Comparison of ENCODE assay signal across 23 cellular contexts in the genomic region with DNA sequence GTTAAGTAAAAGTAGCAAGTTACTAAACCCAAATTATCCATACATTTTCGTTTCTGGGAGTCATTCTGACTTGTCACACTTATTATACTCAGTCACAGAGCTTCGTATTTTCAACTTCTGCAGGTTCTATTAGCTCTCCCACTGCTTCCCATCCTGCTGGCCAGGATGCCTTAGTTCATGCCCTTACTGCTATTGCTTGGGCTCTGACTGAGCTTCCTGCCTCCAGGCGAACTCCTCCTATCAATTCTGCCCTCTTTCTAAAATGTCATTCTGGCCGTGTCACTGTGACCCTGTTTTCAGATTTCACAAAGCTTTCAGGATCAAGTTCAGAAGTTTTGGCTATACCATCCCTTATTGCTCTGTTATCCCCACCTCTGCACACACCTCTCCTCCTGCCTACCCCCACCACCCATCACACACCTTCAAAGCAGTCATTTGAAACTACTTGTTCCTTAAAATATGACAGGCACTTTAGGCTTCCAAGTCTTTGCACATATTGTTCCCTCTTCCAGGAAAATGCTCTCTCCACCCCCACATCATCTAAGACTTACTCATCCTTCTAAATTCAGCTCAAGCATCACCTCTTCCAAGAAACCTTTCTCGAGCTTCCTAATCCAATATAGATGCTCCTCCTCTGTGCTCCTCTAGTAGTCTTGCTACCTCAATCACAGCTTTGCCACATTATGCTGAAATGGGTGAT.
DNase-seq lines count a peak whose midpoint lies in the region; FAIRE-seq and TF ChIP-seq lines count a peak whose summit lies in the region.
"Had no signal": no experiment of that assay in that cellular context is flagged by ENCODE, and none has a peak within 500 bp of the region (broad histone marks: within the 10 kb centered on the region; RNA-seq: fewer than 3 reads in every experiment).

No MANE protein-coding gene starts in this region.

- H3K36me3 ChIP-seq in GM23248 (ENCODE audit: low read depth) (no peaks in the 10 kb centered on the region), skeletal muscle tissue (ENCODE audit: control insufficient read depth in 3 of 3, insufficient read depth in 3 of 3, low read length in 3 of 3) (no peaks in the 10 kb centered on the region), testis (ENCODE audit: low read depth, missing control alignments) (no peaks in the 10 kb centered on the region)
- H3K36me3 ChIP-seq: pancreas, transverse colon had no signal

- H3K4me3 ChIP-seq in GM23248: peak overlapping the region; percentile 20; the same call in 1 of the 2 replicates
- no peak overlapping the region for H3K4me3 ChIP-seq in epithelial cell of esophagus (ENCODE audit: low read length)
- H3K4me3 ChIP-seq in skeletal muscle tissue (ENCODE audit: low read length in 3 of 3): no peak overlapping the region
- H3K4me3 ChIP-seq in testis: no peak overlapping the region
- H3K4me3 ChIP-seq: GM23338, pancreas, transverse colon had no signal

- intact Hi-C loops in testis (cut with DNase I; ENCODE audit: low total_unique reads): no loop called here

- peak; percentile 60 for DNase-seq in GM23248
- DNase-seq in epithelial cell of esophagus (ENCODE audit: low read depth): peak; percentile 38
- DNase-seq in kidney tubule cell (ENCODE audit: low spot score): peak; percentile 35
- DNase-seq in SHP77 treated with DMSO at 0.1 percent for 48 hours (lab: John Stamatoyannopoulos, UW): no peak
- no peak for DNase-seq in testis
- no peak for DNase-seq in urothelium cell line (ENCODE audit: low spot score)
- DNase-seq in substantia nigra (lab: John Stamatoyannopoulos, UW): no peak
- DNase-seq: activated CD4-positive, CD25-positive, alpha-beta regulatory T cell treated with anti-CD3 and anti-CD28 coated beads, Interleukin-2, amount 50 U/mL, for 72 hours; activated CD8-positive, alpha-beta T cell treated with anti-CD3 and anti-CD28 coated beads, Interleukin-2, amount 10 ng/mL, durations not matched to agents 7 days and 5 days; activated gamma-delta T cell treated with Interleukin-2 at 50 U/mL for 16 hours; activated T-cell treated with anti-CD3 and anti-CD28 coated beads, Interleukin-2, amount 50 U/mL, for 1 hour; central memory CD4-positive, alpha-beta T cell; EL; natural killer cell; NCI-H1048; NCI-H2081 treated with DMSO at 0.1 percent for 48 hours; pancreas; stimulated activated CD4-positive, alpha-beta T cell treated with anti-CD3 and anti-CD28 coated beads, Interleukin-1b, Interleukin-23, amount 100 ng/mL, for 48 hours; transverse colon had no signal

- WGBS in GM23248 (ENCODE audit: low coverage in 1 of 2, low lambda C conversion rate in 2 of 2, missing lambda C conversion rate in 2 of 2), 2 experiments: 8 to 15% methylated on average over 5 of the region's 5 CpGs
- 66 to 71% methylated on average over 5 of the region's 5 CpGs for WGBS in testis, 2 donors

- TF ChIP-seq POLR2A in testis (IDR thresholded peaks at IDR 0.05): no peak

- no peak overlapping the region for H3K9ac ChIP-seq in GM23248
- H3K9ac ChIP-seq in skeletal muscle tissue (ENCODE audit: low read depth in 1 of 3, low read length in 3 of 3): no peak overlapping the region

- no peaks in the 10 kb centered on the region for H3K9me2 ChIP-seq in GM23248 (ENCODE audit: insufficient read depth)

- H3K27ac ChIP-seq in GM23248 (no peak overlapping the region), skeletal muscle tissue (ENCODE audit: low read depth, low read length) (peak overlapping the region; percentile 57), testis (no peak overlapping the region), substantia nigra (ENCODE audit: low read depth, low read length, poor library complexity, severe bottlenecking) (no peak overlapping the region)
- H3K27ac ChIP-seq: C4-2B, pancreas, transverse colon had no signal

- in situ Hi-C loops in GM23248 (cut with MboI): no loop called here

- peak overlapping the region; percentile 25 for H3K4me2 ChIP-seq in GM23248 (ENCODE audit: unreplicated experiment)
- H3K4me2 ChIP-seq: GM23338 had no signal

- no peaks in the 10 kb centered on the region for H3K79me2 ChIP-seq in GM23248 (ENCODE audit: insufficient read depth)

- no peak for FAIRE-seq in urothelium cell line (lab: Jason Lieb, UNC)
- FAIRE-seq: GM19239, pancreas had no signal

- H3F3A ChIP-seq in GM23248 (ENCODE audit: insufficient read depth): no peaks in the 10 kb centered on the region

- TF ChIP-seq CTCF in epithelial cell of esophagus (IDR thresholded peaks at IDR 0.05; ENCODE audit: insufficient read depth, low read depth, low read length, missing control alignments) (no peak), testis (IDR thresholded peaks at IDR 0.05) (no peak)

- H2AFZ ChIP-seq in GM23248: no peak overlapping the region
- H2AFZ ChIP-seq: GM23338 had no signal

- peaks cover 13% of the 10 kb centered on the region; the same call in 1 of the 2 replicates for H3K27me3 ChIP-seq in GM23248 (replicated peaks; ENCODE audit: insufficient read depth)
- no peaks in the 10 kb centered on the region for H3K27me3 ChIP-seq in skeletal muscle tissue (ENCODE audit: control insufficient read depth in 3 of 3, insufficient read depth in 3 of 3, low read length in 3 of 3)
- no peaks in the 10 kb centered on the region for H3K27me3 ChIP-seq in testis
- H3K27me3 ChIP-seq: pancreas, transverse colon had no signal

- no peaks in the 10 kb centered on the region for H3K9me3 ChIP-seq in GM23248 (ENCODE audit: low read depth)
- no peaks in the 10 kb centered on the region for H3K9me3 ChIP-seq in skeletal muscle tissue (ENCODE audit: control insufficient read depth in 3 of 3, low read length in 3 of 3)
- no peaks in the 10 kb centered on the region for H3K9me3 ChIP-seq in testis
- H3K9me3 ChIP-seq: pancreas, transverse colon had no signal

- peaks cover 18% of the 10 kb centered on the region for H3K4me1 ChIP-seq in GM23248 (ENCODE audit: insufficient read depth)
- peaks cover 5 to 32% (median 28%) of the 10 kb centered on the region in 3 donors for H3K4me1 ChIP-seq in skeletal muscle tissue (ENCODE audit: control insufficient read depth in 3 of 3, insufficient read depth in 3 of 3, low read length in 3 of 3)
- H3K4me1 ChIP-seq in testis: no peaks in the 10 kb centered on the region
- H3K4me1 ChIP-seq: pancreas had no signal

- no peaks in the 10 kb centered on the region for H4K20me1 ChIP-seq in GM23248 (ENCODE audit: insufficient read depth)

Comparison
In these comparisons a context has a peak if more than half of its experiments do, and no peak if none do; other contexts are left out.
1. DNase-seq: peak in GM23248 (single experiment), epithelial cell of esophagus (single experiment) and kidney tubule cell (single experiment); none in SHP77 treated with DMSO at 0.1 percent for 48 hours (single experiment), testis (single experiment), urothelium cell line (single experiment) and substantia nigra (0 of 49).